24 cellular contexts compared by ENCODE assay signal in the genomic region with DNA sequence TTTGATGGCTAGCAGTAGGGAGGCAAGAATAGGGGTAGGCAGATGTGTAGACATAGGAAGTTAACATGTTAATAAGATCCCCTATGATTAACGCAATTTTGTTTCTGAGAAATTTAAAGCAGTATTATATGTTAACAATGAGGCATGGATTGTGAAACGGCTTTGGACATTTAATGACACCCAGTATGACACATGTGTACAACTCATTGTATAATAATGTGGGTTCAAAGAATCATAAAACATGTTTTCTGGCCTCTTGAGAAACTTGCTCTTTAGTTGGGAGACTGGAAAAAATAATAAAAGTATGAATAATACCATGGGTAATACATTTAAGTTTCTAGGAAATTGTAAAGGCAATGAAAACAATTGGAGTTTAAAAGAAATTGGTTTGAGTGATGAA.
A peak's percentile ranks its signal among the peaks of the same experiment; 100 is the strongest.
DNase-seq lines count a peak whose midpoint lies in the region; ATAC-seq and TF ChIP-seq lines count a peak whose summit lies in the region.
"Had no signal": no experiment of that assay in that cellular context is flagged by ENCODE, and none has a peak within 500 bp of the region (broad histone marks: within the 10 kb centered on the region; RNA-seq: fewer than 3 reads in every experiment).

No MANE protein-coding gene starts in this region.

- ATAC-seq in foreskin keratinocyte (peak; percentile 61), HG03565 (IDR thresholded peaks at IDR 0.05; ENCODE audit: unreplicated experiment) (no peak), HG02840 (IDR thresholded peaks at IDR 0.05; ENCODE audit: low FRiP score, unreplicated experiment) (no peak)

- TF ChIP-seq CTCF in AG09309 (IDR thresholded peaks at IDR 0.05; ENCODE audit: control insufficient read depth, insufficient read depth, low read depth, low read length, missing control alignments) (no peak), foreskin keratinocyte (conservative IDR thresholded peaks at IDR 0.05) (no peak)

- H3K4me1 ChIP-seq in foreskin keratinocyte = no peaks in the 10 kb centered on the region

- DNase-seq in AG09309 (ENCODE audit: low read depth) (peak; percentile 8), LHCN-M2 (ENCODE audit: low read depth) (peak; percentile 59), epithelial cell of prostate (ENCODE audit: low read depth, low spot score) (peak; percentile 20), foreskin keratinocyte (peak; percentile 40 to 70), NCI-H2081 treated with DMSO at 0.1 percent for 48 hours (lab: John Stamatoyannopoulos, UW) (no peak), medulla oblongata (ENCODE audit: extremely low spot score) (no peak)
- DNase-seq: 8988T; AML-193; C1 segment of cervical spinal cord; Calu3; CD8-positive, alpha-beta memory T cell; GDM1; KBM-7; NCI-H1105 treated with DMSO at 0.1 percent for 48 hours; NCI-H2029 treated with DMSO at 0.1 percent for 48 hours; NCI-H2171; NCI-H345; NCI-H524 treated with DMSO at 0.1 percent for 48 hours; RPMI8226; SHP77 treated with DMSO at 0.1 percent for 48 hours; SW 1271 had no signal

- H3K27me3 ChIP-seq in foreskin keratinocyte = no peaks in the 10 kb centered on the region

- H3K4me3 ChIP-seq in AG09309 (ENCODE audit: control insufficient read depth, low read depth, low read length) = no peak overlapping the region
- H3K4me3 ChIP-seq: SK-N-MC had no signal

- H3K27ac ChIP-seq in epithelial cell of prostate (peak overlapping the region; percentile 34), foreskin keratinocyte (no peak overlapping the region)
- H3K27ac ChIP-seq: SK-N-MC had no signal

Comparison
In these comparisons a context has a peak if more than half of its experiments do, and no peak if none do; other contexts are left out.
1. DNase-seq: peak in AG09309 (single experiment), LHCN-M2 (single experiment), epithelial cell of prostate (single experiment) and foreskin keratinocyte (2 of 2); none in NCI-H2081 treated with DMSO at 0.1 percent for 48 hours (single experiment) and medulla oblongata (single experiment).